ENCODE assay signal across 9 cellular contexts in the genomic region with DNA sequence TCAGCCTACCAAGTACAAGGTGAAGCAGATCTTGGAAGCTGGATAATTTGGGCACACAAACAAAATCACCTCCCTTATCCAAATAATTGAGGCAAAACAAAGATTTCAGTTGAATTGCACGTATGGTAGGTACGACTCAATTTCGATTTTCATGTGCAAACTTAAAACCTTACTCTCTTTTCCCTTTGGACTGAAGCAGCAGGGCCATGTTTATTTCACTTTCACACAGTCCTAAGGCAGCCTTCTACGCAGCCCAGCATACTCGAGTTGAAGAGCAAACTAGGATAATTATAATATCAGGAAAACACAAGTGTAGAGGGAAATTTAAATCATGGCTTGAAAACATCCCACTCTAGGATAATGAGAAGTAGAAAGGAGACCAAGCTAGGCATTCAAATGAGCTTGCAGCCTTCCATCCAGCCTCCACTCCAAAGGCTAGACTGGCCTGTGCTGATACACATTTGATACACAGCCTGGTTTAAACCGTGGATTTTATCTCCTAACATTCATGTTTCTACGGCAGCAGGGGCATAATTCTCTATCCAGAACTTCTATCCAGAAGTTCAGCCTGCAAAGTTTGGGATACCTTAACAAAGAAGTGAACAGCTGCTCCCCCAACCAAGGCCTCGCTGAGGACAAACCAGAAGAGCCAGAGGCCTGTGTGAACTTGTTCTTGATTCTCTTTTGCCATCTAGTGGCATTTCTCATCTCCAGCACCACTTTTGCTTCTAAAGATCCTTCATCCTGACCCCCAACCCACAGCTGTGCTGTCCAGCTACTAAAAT. TPM values are rescaled to one million over a fixed set of nuclear protein-coding genes. Genes with fewer than 3 reads are reported as not detected.
A peak's percentile ranks its signal among the peaks of the same experiment; 100 is the strongest.
DNase-seq lines count a peak whose midpoint lies in the region; ATAC-seq, FAIRE-seq and TF ChIP-seq lines count a peak whose summit lies in the region.
"Had no signal": no experiment of that assay in that cellular context is flagged by ENCODE, and none has a peak within 500 bp of the region (broad histone marks: within the 10 kb centered on the region; RNA-seq: fewer than 3 reads in every experiment).

No MANE protein-coding gene starts in this region.

- no peak overlapping the region for H3K27ac ChIP-seq in SK-N-SH (ENCODE audit: low read depth in 2 of 2, low read length in 1 of 2)

- ATAC-seq in memory B cell (ENCODE audit: low read depth) (peak; percentile 80), GM21717 (IDR thresholded peaks at IDR 0.05; ENCODE audit: unreplicated experiment) (no peak)

- no peaks in the 10 kb centered on the region for H3K4me1 Mint-ChIP-seq in memory B cell

- H3K4me2 ChIP-seq in SK-N-SH = no peak overlapping the region

- no peaks in the 10 kb centered on the region for H3K9me2 ChIP-seq in SK-N-SH

- POLR2A ChIA-PET in SK-N-SH (lab: Yijun Ruan, JAX) = interaction anchor here (0.7 to 2.2 kb wide), 2 partner anchors 25 to 32 kb away, joined by 3 to 9 read pairs; no protein-coding TSS in a partner anchor

- FAIRE-seq in endometrium (lab: Jason Lieb, UNC) = peak; percentile 46
- FAIRE-seq: A204.1 had no signal

- peaks cover 23% of the 10 kb centered on the region for H3K27me3 Mint-ChIP-seq in memory B cell

- no peaks in the 10 kb centered on the region for H3F3A ChIP-seq in SK-N-SH (replicated peaks; ENCODE audit: insufficient read depth)

- 67% methylated on average over 7 of the region's 8 CpGs for WGBS in SK-N-SH (ENCODE audit: low lambda C conversion rate)

- H2AFZ ChIP-seq in SK-N-SH (ENCODE audit: low read depth) = no peak overlapping the region

- DNase-seq in NCI-H146 (lab: John Stamatoyannopoulos, UW) (peak; percentile 31), NCI-H146 treated with DMSO at 0.1 percent for 48 hours (lab: John Stamatoyannopoulos, UW; ENCODE audit: unreplicated experiment) (no peak), KG1 (lab: John Stamatoyannopoulos, UW) (peak; percentile 42), SK-N-SH (peak; percentile 56), memory B cell (ENCODE audit: low spot score in 2 of 2) (peak in 1 of 2 donors; percentile 13), ureter (ENCODE audit: low spot score) (peak; percentile 66)

- H3K9ac ChIP-seq in SK-N-SH = no peak overlapping the region

- no peak overlapping the region for H3K4me3 Mint-ChIP-seq in memory B cell

- TF ChIP-seq EP300 in SK-N-SH (IDR thresholded peaks at IDR 0.05; ENCODE audit: borderline replicate concordance in 1 of 2, low read depth in 1 of 2, low read length in 1 of 2) = no peak

- H3K9me3 Mint-ChIP-seq in memory B cell = no peaks in the 10 kb centered on the region

- no peaks in the 10 kb centered on the region for H3K79me2 ChIP-seq in SK-N-SH (ENCODE audit: insufficient read depth)

- H3K4me3 ChIP-seq in SK-N-SH (ENCODE audit: low read depth in 2 of 2, low read length in 1 of 2) = no peak overlapping the region; a peak in 1 of 4 replicates

- peak; percentile 86 for TF ChIP-seq RAD21 in SK-N-SH (IDR thresholded peaks at IDR 0.05; ENCODE audit: low read length)

- H3K27me3 ChIP-seq in SK-N-SH (ENCODE audit: insufficient read depth) = no peaks in the 10 kb centered on the region; the same call in 1 of the 2 replicates

- no peak overlapping the region for H3K27ac Mint-ChIP-seq in memory B cell

- H3K9me3 ChIP-seq in SK-N-SH = no peaks in the 10 kb centered on the region

- TF ChIP-seq CTCF in SK-N-SH (IDR thresholded peaks at IDR 0.05) = peak; percentile 67

- H4K20me1 ChIP-seq in SK-N-SH (ENCODE audit: insufficient read depth) = no peaks in the 10 kb centered on the region

- no peaks in the 10 kb centered on the region for H3K36me3 ChIP-seq in SK-N-SH (replicated peaks in 1 of 2; ENCODE audit: control insufficient read depth in 1 of 2, insufficient read depth in 2 of 2, low read length in 1 of 2)

- CTCF ChIA-PET in SK-N-SH (lab: Yijun Ruan, JAX) = interaction anchor here (0.6 to 7.0 kb wide), 29 partner anchors 9 to 696 kb away, joined by 3 to 248 read pairs (median 6); a partner anchor contains a TSS

- H3K36me3 Mint-ChIP-seq in memory B cell = no peaks in the 10 kb centered on the region

- H3K4me1 ChIP-seq in SK-N-SH (ENCODE audit: control insufficient read depth in 1 of 2, insufficient read depth in 2 of 2, low read depth in 1 of 2, low read length in 1 of 2) = peaks cover 13 to 20% of the 10 kb centered on the region in 2 experiments; a peak in 3 of 4 replicates

TF ChIP-seq in SK-N-SH, 30 proteins besides CTCF, POLR2A, EP300 and RAD21:
- TF ChIP-seq, protein P1, sequence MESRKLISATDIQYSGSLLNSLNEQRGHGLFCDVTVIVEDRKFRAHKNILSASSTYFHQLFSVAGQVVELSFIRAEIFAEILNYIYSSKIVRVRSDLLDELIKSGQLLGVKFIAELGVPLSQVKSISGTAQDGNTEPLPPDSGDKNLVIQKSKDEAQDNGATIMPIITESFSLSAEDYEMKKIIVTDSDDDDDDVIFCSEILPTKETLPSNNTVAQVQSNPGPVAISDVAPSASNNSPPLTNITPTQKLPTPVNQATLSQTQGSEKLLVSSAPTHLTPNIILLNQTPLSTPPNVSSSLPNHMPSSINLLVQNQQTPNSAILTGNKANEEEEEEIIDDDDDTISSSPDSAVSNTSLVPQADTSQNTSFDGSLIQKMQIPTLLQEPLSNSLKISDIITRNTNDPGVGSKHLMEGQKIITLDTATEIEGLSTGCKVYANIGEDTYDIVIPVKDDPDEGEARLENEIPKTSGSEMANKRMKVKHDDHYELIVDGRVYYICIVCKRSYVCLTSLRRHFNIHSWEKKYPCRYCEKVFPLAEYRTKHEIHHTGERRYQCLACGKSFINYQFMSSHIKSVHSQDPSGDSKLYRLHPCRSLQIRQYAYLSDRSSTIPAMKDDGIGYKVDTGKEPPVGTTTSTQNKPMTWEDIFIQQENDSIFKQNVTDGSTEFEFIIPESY (IDR thresholded peaks at IDR 0.05; ENCODE audit: borderline replicate concordance, low read depth) = no peak
- TF ChIP-seq FOSL2 (IDR thresholded peaks at IDR 0.05; ENCODE audit: borderline replicate concordance, low read depth) (no peak), GABPA (IDR thresholded peaks at IDR 0.05; ENCODE audit: low read depth) (no peak), SMC3 (IDR thresholded peaks at IDR 0.05; ENCODE audit: low read depth, low read length) (peak; percentile 74), MXI1 (IDR thresholded peaks at IDR 0.05; ENCODE audit: low read depth, low read length) (no peak), ELF1 (IDR thresholded peaks at IDR 0.05) (no peak)
- TF ChIP-seq, protein P2, sequence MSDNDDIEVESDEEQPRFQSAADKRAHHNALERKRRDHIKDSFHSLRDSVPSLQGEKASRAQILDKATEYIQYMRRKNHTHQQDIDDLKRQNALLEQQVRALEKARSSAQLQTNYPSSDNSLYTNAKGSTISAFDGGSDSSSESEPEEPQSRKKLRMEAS (IDR thresholded peaks at IDR 0.05; ENCODE audit: low read depth) = no peak
- TF ChIP-seq, protein P3, sequence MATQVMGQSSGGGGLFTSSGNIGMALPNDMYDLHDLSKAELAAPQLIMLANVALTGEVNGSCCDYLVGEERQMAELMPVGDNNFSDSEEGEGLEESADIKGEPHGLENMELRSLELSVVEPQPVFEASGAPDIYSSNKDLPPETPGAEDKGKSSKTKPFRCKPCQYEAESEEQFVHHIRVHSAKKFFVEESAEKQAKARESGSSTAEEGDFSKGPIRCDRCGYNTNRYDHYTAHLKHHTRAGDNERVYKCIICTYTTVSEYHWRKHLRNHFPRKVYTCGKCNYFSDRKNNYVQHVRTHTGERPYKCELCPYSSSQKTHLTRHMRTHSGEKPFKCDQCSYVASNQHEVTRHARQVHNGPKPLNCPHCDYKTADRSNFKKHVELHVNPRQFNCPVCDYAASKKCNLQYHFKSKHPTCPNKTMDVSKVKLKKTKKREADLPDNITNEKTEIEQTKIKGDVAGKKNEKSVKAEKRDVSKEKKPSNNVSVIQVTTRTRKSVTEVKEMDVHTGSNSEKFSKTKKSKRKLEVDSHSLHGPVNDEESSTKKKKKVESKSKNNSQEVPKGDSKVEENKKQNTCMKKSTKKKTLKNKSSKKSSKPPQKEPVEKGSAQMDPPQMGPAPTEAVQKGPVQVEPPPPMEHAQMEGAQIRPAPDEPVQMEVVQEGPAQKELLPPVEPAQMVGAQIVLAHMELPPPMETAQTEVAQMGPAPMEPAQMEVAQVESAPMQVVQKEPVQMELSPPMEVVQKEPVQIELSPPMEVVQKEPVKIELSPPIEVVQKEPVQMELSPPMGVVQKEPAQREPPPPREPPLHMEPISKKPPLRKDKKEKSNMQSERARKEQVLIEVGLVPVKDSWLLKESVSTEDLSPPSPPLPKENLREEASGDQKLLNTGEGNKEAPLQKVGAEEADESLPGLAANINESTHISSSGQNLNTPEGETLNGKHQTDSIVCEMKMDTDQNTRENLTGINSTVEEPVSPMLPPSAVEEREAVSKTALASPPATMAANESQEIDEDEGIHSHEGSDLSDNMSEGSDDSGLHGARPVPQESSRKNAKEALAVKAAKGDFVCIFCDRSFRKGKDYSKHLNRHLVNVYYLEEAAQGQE (IDR thresholded peaks at IDR 0.05; ENCODE audit: low read depth, low read length) = no peak

RNA-seq across cellular contexts. Expression of a gene that starts 2.4 kb away (rescaled TPM):
- not detected in 2 replicates for polyA plus RNA-seq in SK-N-SH (2012; rRNA removed)
- 0.03 TPM in 1 of 2 replicates, not detected in the other for polyA plus RNA-seq in SK-N-SH (2012; cell fraction: cytosol; rRNA removed)
- polyA plus RNA-seq in SK-N-SH (2012; cell fraction: nucleus; rRNA removed) = not detected in 2 replicates
- 0.94 TPM for total RNA-seq in ureter

RNA-seq across cellular contexts. Expression of a gene that starts 5.2 kb away (rescaled TPM):
- polyA plus RNA-seq in SK-N-SH (2012; rRNA removed) = 0.10 TPM in 1 of 2 replicates, not detected in the other
- polyA plus RNA-seq in SK-N-SH (2012; cell fraction: cytosol; rRNA removed) = not detected in 2 replicates
- polyA plus RNA-seq in SK-N-SH (2012; cell fraction: nucleus; rRNA removed) = 0.12 and 0.36 TPM in 2 replicates
- not detected for total RNA-seq in ureter

RNA-seq across cellular contexts. Expression of a gene that starts 9.8 kb away (rescaled TPM):
- polyA plus RNA-seq in SK-N-SH (2012; rRNA removed) = not detected in 2 replicates
- not detected in 2 replicates for polyA plus RNA-seq in SK-N-SH (2012; cell fraction: cytosol; rRNA removed)
- polyA plus RNA-seq in SK-N-SH (2012; cell fraction: nucleus; rRNA removed) = not detected in 2 replicates
- 0.62 TPM for total RNA-seq in ureter

RNA-seq across cellular contexts. Expression of a gene that starts 14.9 kb away (rescaled TPM):
- 15.8 and 15.9 TPM in 2 replicates for polyA plus RNA-seq in SK-N-SH (2012; rRNA removed)
- 10.1 and 11.7 TPM in 2 replicates for polyA plus RNA-seq in SK-N-SH (2012; cell fraction: cytosol; rRNA removed)
- 29.0 and 31.1 TPM in 2 replicates for polyA plus RNA-seq in SK-N-SH (2012; cell fraction: nucleus; rRNA removed)
- total RNA-seq in ureter = 188 TPM

RNA-seq across cellular contexts. Expression of a gene that starts 17.8 kb away (rescaled TPM):
- polyA plus RNA-seq in SK-N-SH (2012; rRNA removed) = not detected in 2 replicates
- not detected in 2 replicates for polyA plus RNA-seq in SK-N-SH (2012; cell fraction: cytosol; rRNA removed)
- not detected in 2 replicates for polyA plus RNA-seq in SK-N-SH (2012; cell fraction: nucleus; rRNA removed)
- total RNA-seq in ureter = not detected
